8 cellular contexts compared by ENCODE assay signal in the genomic region with DNA sequence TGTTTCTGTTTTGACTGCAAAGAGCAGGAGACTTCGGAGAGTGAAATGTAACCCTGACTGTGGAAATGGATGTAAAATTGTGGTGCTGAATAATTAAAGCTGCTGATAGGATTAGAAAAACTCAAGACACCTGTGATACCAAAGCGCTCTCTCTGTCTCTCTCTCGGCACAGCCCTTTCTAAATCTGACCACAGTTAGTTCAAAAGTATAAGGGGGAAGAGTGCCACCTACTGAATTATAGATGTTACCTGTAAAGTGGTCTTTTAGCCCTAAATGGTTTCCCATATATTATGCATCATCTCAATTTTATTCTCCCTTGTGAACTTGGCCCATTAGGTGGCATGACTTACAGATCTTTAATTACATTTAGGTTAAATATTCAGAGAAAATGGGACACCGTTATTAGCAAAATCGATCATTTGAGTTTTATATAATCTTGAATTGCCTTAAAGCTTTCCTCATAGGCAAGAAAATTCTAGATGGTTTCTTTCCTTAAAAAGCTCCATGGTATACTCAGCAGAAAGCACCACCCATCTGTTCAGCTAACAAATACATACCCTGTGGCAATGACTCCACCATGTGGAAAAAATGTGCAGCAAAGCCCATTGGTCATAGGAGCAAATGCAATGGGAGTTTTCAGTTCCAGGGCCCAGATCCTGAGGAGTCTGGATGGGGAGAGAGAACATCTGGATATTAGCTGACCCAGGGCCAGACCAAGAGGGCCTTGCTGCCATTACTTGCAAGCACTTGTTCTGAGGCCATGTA. TPM values are rescaled to one million over a fixed set of nuclear protein-coding genes. Genes with fewer than 3 reads are reported as not detected.
DNase-seq lines count a peak whose midpoint lies in the region; ATAC-seq and TF ChIP-seq lines count a peak whose summit lies in the region.

No MANE protein-coding gene starts in this region.

- no peaks in the 10 kb centered on the region for H3K9me2 ChIP-seq in SK-N-SH

- intact Hi-C loops in esophagus muscularis mucosa (cut with DNase I) = loop anchor here (10.0 kb wide), 1 partner anchor 160 kb away; no protein-coding TSS in a partner anchor

- no peaks in the 10 kb centered on the region for H3K27me3 ChIP-seq in SK-N-SH (ENCODE audit: insufficient read depth)
- no peaks in the 10 kb centered on the region for H3K27me3 ChIP-seq in esophagus muscularis mucosa

- no peaks in the 10 kb centered on the region for H3K79me2 ChIP-seq in SK-N-SH (ENCODE audit: insufficient read depth)

- H3K4me3 Mint-ChIP-seq in progenitor cell of endocrine pancreas (ENCODE audit: low read depth) = no peak overlapping the region

- ATAC-seq in GM18868 (IDR thresholded peaks at IDR 0.05; ENCODE audit: unreplicated experiment) = no peak

- peaks cover 16% of the 10 kb centered on the region for H3F3A ChIP-seq in SK-N-SH (replicated peaks; ENCODE audit: insufficient read depth)

- H4K20me1 ChIP-seq in SK-N-SH (ENCODE audit: insufficient read depth) = no peaks in the 10 kb centered on the region

- TF ChIP-seq CTCF in AG09319 (IDR thresholded peaks at IDR 0.05; ENCODE audit: low read depth, low read length) = peak; percentile 55
- TF ChIP-seq CTCF in SK-N-SH (IDR thresholded peaks at IDR 0.05) = peak; percentile 66
- peak; percentile 31 to 46 (median 31) for TF ChIP-seq CTCF in esophagus muscularis mucosa (IDR thresholded peaks at IDR 0.05)
- TF ChIP-seq CTCF in progenitor cell of endocrine pancreas (IDR thresholded peaks at IDR 0.05; ENCODE audit: unreplicated experiment) = peak; percentile 54

- 90% methylated on average over 5 of the region's 5 CpGs for WGBS in SK-N-SH (ENCODE audit: low lambda C conversion rate)
- 87% methylated on average over 5 of the region's 5 CpGs for WGBS in esophagus muscularis mucosa

- H3K9me3 ChIP-seq in SK-N-SH = no peaks in the 10 kb centered on the region
- H3K9me3 ChIP-seq in esophagus muscularis mucosa = no peaks in the 10 kb centered on the region

- no peak overlapping the region for H2AFZ ChIP-seq in SK-N-SH (ENCODE audit: low read depth)

- H3K4me3 ChIP-seq in SK-N-SH (ENCODE audit: low read depth in 2 of 2, low read length in 1 of 2) = no peak overlapping the region
- H3K4me3 ChIP-seq in esophagus muscularis mucosa = no peak overlapping the region

- H3K9me3 Mint-ChIP-seq in progenitor cell of endocrine pancreas (ENCODE audit: low read depth) = no peaks in the 10 kb centered on the region

- no peak for DNase-seq in AG09319 (ENCODE audit: extremely low read depth, low read depth)
- DNase-seq in H4 (ENCODE audit: low spot score) = peak; percentile 44
- peak; percentile 54 for DNase-seq in SK-N-SH
- no peak for DNase-seq in esophagus muscularis mucosa (ENCODE audit: extremely low spot score)
- no peak for DNase-seq in progenitor cell of endocrine pancreas (ENCODE audit: low spot score, unreplicated experiment)
- DNase-seq in NOMO-1 treated with dmso at 0.1 percent for 144 hours (lab: John Stamatoyannopoulos, UW; ENCODE audit: unreplicated experiment) = no peak
- DNase-seq in GOT3 (lab: John Stamatoyannopoulos, UW) = no peak

- no peaks in the 10 kb centered on the region for H3K27me3 Mint-ChIP-seq in progenitor cell of endocrine pancreas

- H3K27ac Mint-ChIP-seq in progenitor cell of endocrine pancreas = no peak overlapping the region

- no peak overlapping the region for H3K4me2 ChIP-seq in SK-N-SH

- TF ChIP-seq RAD21 in SK-N-SH (IDR thresholded peaks at IDR 0.05; ENCODE audit: low read length) = peak; percentile 75

- no peak for TF ChIP-seq EP300 in SK-N-SH (IDR thresholded peaks at IDR 0.05; ENCODE audit: borderline replicate concordance in 1 of 2, low read depth in 1 of 2, low read length in 1 of 2)
- TF ChIP-seq EP300 in esophagus muscularis mucosa (IDR thresholded peaks at IDR 0.05) = no peak

- peaks cover 6% of the 10 kb centered on the region for H3K4me1 Mint-ChIP-seq in progenitor cell of endocrine pancreas (ENCODE audit: low read depth)

- peaks cover 79 to 86% of the 10 kb centered on the region in 2 experiments for H3K36me3 ChIP-seq in SK-N-SH (replicated peaks in 1 of 2; ENCODE audit: control insufficient read depth in 1 of 2, insufficient read depth in 2 of 2, low read length in 1 of 2)
- H3K36me3 ChIP-seq in esophagus muscularis mucosa = peaks cover 74 to 100% (median 95%) of the 10 kb centered on the region in 4 donors

- H3K4me1 ChIP-seq in SK-N-SH (ENCODE audit: control insufficient read depth in 1 of 2, insufficient read depth in 2 of 2, low read depth in 1 of 2, low read length in 1 of 2) (peaks cover 11 to 12% of the 10 kb centered on the region in 2 experiments; a peak in 2 of 4 replicates), esophagus muscularis mucosa (peaks cover 0 to 8% (median 6%) of the 10 kb centered on the region in 4 donors)

- peak overlapping the region; percentile 20 to 36; a peak in 3 of 4 replicates for H3K27ac ChIP-seq in SK-N-SH (ENCODE audit: low read depth in 2 of 2, low read length in 1 of 2)
- peak overlapping the region in 2 of 4 donors; percentile 2 to 26 for H3K27ac ChIP-seq in esophagus muscularis mucosa (replicated peaks in 1 of 4)

- CTCF ChIA-PET in SK-N-SH (lab: Yijun Ruan, JAX) = interaction anchor here (0.6 to 10.2 kb wide), 20 partner anchors 10 to 798 kb away, joined by 3 to 137 read pairs (median 4); partner anchors contain the start of gene VSIG10

- POLR2A ChIA-PET in SK-N-SH (lab: Yijun Ruan, JAX) = interaction anchor here (0.6 kb wide), 1 partner anchor 19 kb away, joined by 3 read pairs; the partner anchor contains the start of gene RFC5

- no peak for TF ChIP-seq POLR2A in esophagus muscularis mucosa (IDR thresholded peaks at IDR 0.05; ENCODE audit: low read depth)

- peaks cover 32% of the 10 kb centered on the region for H3K36me3 Mint-ChIP-seq in progenitor cell of endocrine pancreas (ENCODE audit: insufficient read depth)

- H3K9ac ChIP-seq in SK-N-SH = no peak overlapping the region

TF ChIP-seq in SK-N-SH, 30 proteins besides CTCF, POLR2A, EP300 and RAD21:
- TF ChIP-seq NRF1 (IDR thresholded peaks at IDR 0.05; ENCODE audit: low read depth, low read length) (no peak), TEAD4 (IDR thresholded peaks at IDR 0.05; ENCODE audit: borderline replicate concordance, insufficient read depth) (peak; percentile 60; the same call in 1 of the 2 replicates), MXI1 (IDR thresholded peaks at IDR 0.05; ENCODE audit: low read depth, low read length) (peak; percentile 55; the same call in 1 of the 2 replicates), SMC3 (IDR thresholded peaks at IDR 0.05; ENCODE audit: low read depth, low read length) (peak; percentile 36; the same call in 1 of the 2 replicates)

RNA-seq across cellular contexts. Expression of gene RFC5, which starts 18.1 kb away (rescaled TPM):
- 45.0 and 49.2 TPM in 2 replicates for total RNA-seq in H4 (2014; rRNA removed; shearing (Covaris generic))
- 15.3 and 16.0 TPM in 2 replicates for polyA plus RNA-seq in SK-N-SH (2012; rRNA removed)
- 11.6 and 13.2 TPM in 2 replicates for polyA plus RNA-seq in SK-N-SH (2012; cell fraction: cytosol; rRNA removed)
- polyA plus RNA-seq in SK-N-SH (2012; cell fraction: nucleus; rRNA removed) = 29.4 and 32.5 TPM in 2 replicates
- total RNA-seq in esophagus muscularis mucosa (10 to 100 TPM in 2 of 4 donors, 1 to 10 TPM in 2; 8.7 to 11.3 (median 10.0) TPM), progenitor cell of endocrine pancreas (35.8 and 37.4 TPM in 2 replicates)

RNA-seq across cellular contexts. Expression of gene WSB2, which starts 26.4 kb away (rescaled TPM):
- total RNA-seq in H4 (2014; rRNA removed; shearing (Covaris generic)) = 138 and 178 TPM in 2 replicates
- polyA plus RNA-seq in SK-N-SH (2012; rRNA removed) = 54.4 and 62.6 TPM in 2 replicates
- 46.6 and 55.6 TPM in 2 replicates for polyA plus RNA-seq in SK-N-SH (2012; cell fraction: cytosol; rRNA removed)
- polyA plus RNA-seq in SK-N-SH (2012; cell fraction: nucleus; rRNA removed) = 36.4 and 37.6 TPM in 2 replicates
- total RNA-seq in esophagus muscularis mucosa (10 to 100 TPM; 68.5 to 87.7 (median 81.7) TPM), progenitor cell of endocrine pancreas (45.9 and 46.9 TPM in 2 replicates)

Comparison
In these comparisons a context has a peak if more than half of its experiments do, and no peak if none do; other contexts are left out.
1. DNase-seq: peak in H4 (single experiment) and SK-N-SH (single experiment); none in AG09319 (single experiment), esophagus muscularis mucosa (single experiment), progenitor cell of endocrine pancreas (single experiment), NOMO-1 treated with dmso at 0.1 percent for 144 hours (single experiment) and GOT3 (single experiment).
2. Peak in every context shown above with its lines, with median percentiles within 50 percentile points of each other: CTCF ChIP-seq.